ENCODE assay signal across 18 cellular contexts in genomic region chr1:209766051-209766450, GRCh38. TPM values are rescaled to one million over a fixed set of nuclear protein-coding genes. Genes with fewer than 3 reads are reported as not detected.
A peak's percentile ranks its signal among the peaks of the same experiment; 100 is the strongest.
DNase-seq lines count a peak whose midpoint lies in the region; ATAC-seq, FAIRE-seq and TF ChIP-seq lines count a peak whose summit lies in the region.
"Had no signal": no experiment of that assay in that cellular context is flagged by ENCODE, and none has a peak within 500 bp of the region (broad histone marks: within the 10 kb centered on the region; RNA-seq: fewer than 3 reads in every experiment).

No MANE protein-coding gene starts in this region.

- peaks cover 74% of the 10 kb centered on the region for H3K36me3 Mint-ChIP-seq in stimulated activated naive CD8-positive, alpha-beta T cell treated with anti-CD3 and anti-CD28 coated beads, Interleukin-15, Interleukin-2, amounts not matched to agents 100 ng/mL and 50 ng/mL, for 24 hours (ENCODE audit: low read depth)

- no peak for TF ChIP-seq POLR2A in K562 (conservative IDR thresholded peaks at IDR 0.05)

- peak overlapping the region; percentile 92 for H3K27ac Mint-ChIP-seq in stimulated activated naive CD8-positive, alpha-beta T cell treated with anti-CD3 and anti-CD28 coated beads, Interleukin-15, Interleukin-2, amounts not matched to agents 100 ng/mL and 50 ng/mL, for 24 hours

- no peaks in the 10 kb centered on the region; a peak in 2 of 5 replicates for H3K4me1 ChIP-seq in K562 (replicated peaks in 1 of 2; ENCODE audit: control insufficient read depth in 2 of 2, insufficient read depth in 2 of 2, low read length in 2 of 2)
- H3K4me1 ChIP-seq: BE2C had no signal

- no peaks in the 10 kb centered on the region for H4K20me1 ChIP-seq in K562 (replicated peaks; ENCODE audit: control insufficient read depth, insufficient read depth, low read length)

- H3K4me1 Mint-ChIP-seq in stimulated activated naive CD8-positive, alpha-beta T cell treated with anti-CD3 and anti-CD28 coated beads, Interleukin-15, Interleukin-2, amounts not matched to agents 100 ng/mL and 50 ng/mL, for 24 hours (ENCODE audit: low read depth): peaks cover 33% of the 10 kb centered on the region

- H3K27me3 ChIP-seq in K562 (ENCODE audit: control insufficient read depth in 2 of 2, insufficient read depth in 2 of 2, low read length in 2 of 2): peaks cover 8 to 21% of the 10 kb centered on the region in 2 experiments; a peak in 4 of 5 replicates
- H3K27me3 ChIP-seq: BE2C, heart left ventricle, pancreas, vagina had no signal

- TF ChIP-seq RAD21 in K562 (CRISPR knock-in tag; conservative IDR thresholded peaks at IDR 0.05 in 1 of 2, IDR thresholded peaks at IDR 0.05 in 1 of 2): no peak

- no peak overlapping the region for H3K9ac ChIP-seq in K562 (ENCODE audit: insufficient read depth in 1 of 2, low read depth in 2 of 2, low read length in 2 of 2)

- no peak overlapping the region for H3K27ac ChIP-seq in K562 (ENCODE audit: extremely low read depth, low read depth, low read length)
- H3K27ac ChIP-seq: pancreas, vagina had no signal

- no peak overlapping the region for H3K4me2 ChIP-seq in K562 (ENCODE audit: insufficient read depth, low read length)

- TF ChIP-seq EP300 in K562 (IDR thresholded peaks at IDR 0.05; ENCODE audit: low read length): no peak

- H3K27me3 Mint-ChIP-seq in stimulated activated naive CD8-positive, alpha-beta T cell treated with anti-CD3 and anti-CD28 coated beads, Interleukin-15, Interleukin-2, amounts not matched to agents 100 ng/mL and 50 ng/mL, for 24 hours: no peaks in the 10 kb centered on the region
- H3K27me3 Mint-ChIP-seq: stimulated activated naive CD8-positive, alpha-beta T cell treated with anti-CD3 and anti-CD28 coated beads, Interleukin-15, amount 100 ng/mL, for 72 hours had no signal

- no peak overlapping the region for H3K4me3 ChIP-seq in K562
- H3K4me3 ChIP-seq: heart left ventricle, pancreas, skin epidermis, vagina had no signal

- in situ Hi-C loops in K562 (cut with MboI): no loop called here

- DNase-seq in stimulated activated naive CD8-positive, alpha-beta T cell treated with anti-CD3 and anti-CD28 coated beads, Interleukin-15, Interleukin-2, amounts not matched to agents 100 U/mL and 50 U/mL, for 24 hours: no peak
- peak; percentile 62 to 69 for DNase-seq in NOMO-1 (lab: John Stamatoyannopoulos, UW; ENCODE audit: unreplicated experiment in 2 of 2)
- no peak for DNase-seq in K562 (ENCODE audit: extremely low read depth in 1 of 4, low spot score in 3 of 4)
- DNase-seq in kidney tubule cell (ENCODE audit: low spot score): no peak
- DNase-seq in stimulated activated CD4-positive, alpha-beta T cell treated with anti-CD3 and anti-CD28 coated beads, Interleukin-4, amount 100 ng/mL, for 1 hour: no peak
- DNase-seq in NCI-H2171 (lab: John Stamatoyannopoulos, UW): no peak
- DNase-seq: BE2C; heart left ventricle; IMR-90; kidney; NCI-H1436; NCI-H2227 treated with DMSO at 0.1 percent for 48 hours; pancreas; stimulated activated naive CD8-positive, alpha-beta T cell treated with anti-CD3 and anti-CD28 coated beads, Interleukin-15, amount 100 ng/mL, for 72 hours had no signal

- no TSS peak for BruUV-seq in K562 (replicated peaks; lab: Mats Ljungman, UMichigan)

- CTCF ChIA-PET in K562 (lab: Yijun Ruan, JAX; ENCODE audit: low intra/inter-chr PET ratio): no interaction called here

- no peaks in the 10 kb centered on the region for H3K9me1 ChIP-seq in K562 (ENCODE audit: control insufficient read depth, insufficient read depth, low read length)

- intact Hi-C loops in K562 (cut with micrococcal nuclease): no loop called here

- H3K4me3 Mint-ChIP-seq in stimulated activated naive CD8-positive, alpha-beta T cell treated with anti-CD3 and anti-CD28 coated beads, Interleukin-15, Interleukin-2, amounts not matched to agents 100 ng/mL and 50 ng/mL, for 24 hours: peak overlapping the region; percentile 72

- no peak for FAIRE-seq in K562 (lab: Jason Lieb, UNC)
- FAIRE-seq: kidney, pancreas had no signal

- no peak for TF ChIP-seq CTCF in K562 (IDR thresholded peaks at IDR 0.05 in 2 of 3, conservative IDR thresholded peaks at IDR 0.05 in 1 of 3; ENCODE audit: insufficient read depth in 2 of 3, low read depth in 1 of 3, low read length in 3 of 3)

- no peaks in the 10 kb centered on the region for H3K36me3 ChIP-seq in K562 (ENCODE audit: control insufficient read depth, insufficient read depth, low read length)
- H3K36me3 ChIP-seq: BE2C, pancreas, vagina had no signal

- WGBS in K562 (ENCODE audit: insufficient coverage, low coverage, missing lambda C conversion rate): 0% methylated on average over 2 of the region's 2 CpGs

- H3K79me2 ChIP-seq in K562 (ENCODE audit: control insufficient read depth, insufficient read depth, low read length): no peaks in the 10 kb centered on the region

- H3K9me3 ChIP-seq in K562 (replicated peaks; ENCODE audit: control insufficient read depth, insufficient read depth, low read depth, low read length): no peaks in the 10 kb centered on the region
- H3K9me3 ChIP-seq: BE2C, heart left ventricle, pancreas, vagina had no signal

- H2AFZ ChIP-seq in K562 (ENCODE audit: low read depth, low read length): no peak overlapping the region

- POLR2A ChIA-PET in K562 (lab: Yijun Ruan, JAX): interaction anchor here (1.9 kb wide), 1 partner anchor 9 kb away, joined by 5 read pairs; no protein-coding TSS in a partner anchor

- H3K9me3 Mint-ChIP-seq in stimulated activated naive CD8-positive, alpha-beta T cell treated with anti-CD3 and anti-CD28 coated beads, Interleukin-15, Interleukin-2, amounts not matched to agents 100 ng/mL and 50 ng/mL, for 24 hours: no peaks in the 10 kb centered on the region
- H3K9me3 Mint-ChIP-seq: stimulated activated naive CD8-positive, alpha-beta T cell treated with anti-CD3 and anti-CD28 coated beads, Interleukin-15, amount 100 ng/mL, for 72 hours had no signal

- no peak for ATAC-seq in stimulated activated naive CD8-positive, alpha-beta T cell treated with anti-CD3 and anti-CD28 coated beads, Interleukin-15, Interleukin-2, amounts not matched to agents 100 U/mL and 50 U/mL, for 24 hours
- ATAC-seq in K562: no peak
- ATAC-seq in HG02759 (IDR thresholded peaks at IDR 0.05; ENCODE audit: unreplicated experiment): no peak
- ATAC-seq: heart left ventricle; pancreas; stimulated activated naive CD8-positive, alpha-beta T cell treated with anti-CD3 and anti-CD28 coated beads, Interleukin-15, amount 100 ng/mL, for 72 hours had no signal

RNA-seq across cellular contexts. Expression of gene TRAF3IP3, which starts 10.2 kb away (rescaled TPM):
- not detected in 2 replicates for total RNA-seq in K562 (2011; cell fraction: chromatin; rRNA removed; ENCODE audit: low replicate concordance)
- not detected in 2 replicates for total RNA-seq in K562 (2011; cell fraction: nucleolus; rRNA removed)
- 0.15 TPM in 1 of 2 replicates, not detected in the other for total RNA-seq in K562 (2011; cell fraction: nucleoplasm; rRNA removed)
- total RNA-seq in K562 (2014; rRNA removed) (1.1 TPM in 1 of 2 replicates, not detected in the other), K562 (2014; rRNA removed; fragmentation: Illumina TruSeq; extraction: Trizol) (0.15 and 0.26 TPM in 2 replicates), K562 (2015; rRNA removed; fragmentation: Illumina TruSeq; extraction: Trizol) (0.34 and 0.36 TPM in 2 replicates), K562 (2021) (0.56 and 0.80 TPM in 2 replicates)
- polyA plus RNA-seq in K562 (2011; rRNA removed) (0.06 and 0.12 TPM in 2 replicates), K562 (2014; fragmentation: Illumina TruSeq; extraction: Trizol) (0.31 TPM in 1 of 2 replicates, not detected in the other), K562 (2014; fragmentation: Nextera tagmentation; extraction: Ambion mirVana) (under 1 TPM; 0.21 to 0.45 TPM), K562 (2014; rRNA removed) (0.29 and 0.57 TPM in 2 replicates)
- not detected in 2 replicates for polyA plus RNA-seq in K562 (2011; cell fraction: cytosol; rRNA removed)
- polyA plus RNA-seq in K562 (2011; cell fraction: nucleus; rRNA removed): not detected in 2 replicates
- 0.56 and 1.1 TPM in 2 replicates for polyA plus RNA-seq in K562 (2012)
- polyA minus RNA-seq in K562 (2011; rRNA and poly(A)+ RNA removed): not detected in 2 replicates
- not detected in 2 replicates for polyA minus RNA-seq in K562 (2011; cell fraction: cytosol; rRNA and poly(A)+ RNA removed)
- not detected in 2 replicates for polyA minus RNA-seq in K562 (2011; cell fraction: nucleus; rRNA and poly(A)+ RNA removed)

RNA-seq across cellular contexts. Expression of gene C1orf74, which starts 18.3 kb away (rescaled TPM):
- 5.3 and 6.8 TPM in 2 replicates for total RNA-seq in K562 (2011; cell fraction: chromatin; rRNA removed; ENCODE audit: low replicate concordance)
- 5.9 and 6.8 TPM in 2 replicates for total RNA-seq in K562 (2011; cell fraction: nucleolus; rRNA removed)
- 7.3 and 8.0 TPM in 2 replicates for total RNA-seq in K562 (2011; cell fraction: nucleoplasm; rRNA removed)
- total RNA-seq in K562 (2014; rRNA removed) (4.0 and 4.3 TPM in 2 replicates), K562 (2014; rRNA removed; fragmentation: Illumina TruSeq; extraction: Trizol) (5.7 and 6.5 TPM in 2 replicates), K562 (2015; rRNA removed; fragmentation: Illumina TruSeq; extraction: Trizol) (5.7 and 6.5 TPM in 2 replicates), K562 (2021) (4.7 and 4.9 TPM in 2 replicates)
- polyA plus RNA-seq in K562 (2011; rRNA removed) (5.8 and 7.4 TPM in 2 replicates), K562 (2014; fragmentation: Illumina TruSeq; extraction: Trizol) (5.3 and 5.7 TPM in 2 replicates), K562 (2014; fragmentation: Nextera tagmentation; extraction: Ambion mirVana) (1 to 10 TPM; 5.7 to 7.6 TPM), K562 (2014; rRNA removed) (4.0 and 4.9 TPM in 2 replicates)
- polyA plus RNA-seq in K562 (2011; cell fraction: cytosol; rRNA removed): 4.4 and 4.9 TPM in 2 replicates
- 3.7 and 4.5 TPM in 2 replicates for polyA plus RNA-seq in K562 (2011; cell fraction: nucleus; rRNA removed)
- polyA plus RNA-seq in K562 (2012): 3.2 and 3.4 TPM in 2 replicates
- 10.9 and 11.2 TPM in 2 replicates for polyA minus RNA-seq in K562 (2011; rRNA and poly(A)+ RNA removed)
- 2.0 and 4.0 TPM in 2 replicates for polyA minus RNA-seq in K562 (2011; cell fraction: cytosol; rRNA and poly(A)+ RNA removed)
- polyA minus RNA-seq in K562 (2011; cell fraction: nucleus; rRNA and poly(A)+ RNA removed): 8.6 and 17.5 TPM in 2 replicates

RNA-seq across cellular contexts. Expression of gene IRF6, which starts 39.9 kb away (rescaled TPM):
- 0.63 and 1.3 TPM in 2 replicates for total RNA-seq in K562 (2011; cell fraction: chromatin; rRNA removed; ENCODE audit: low replicate concordance)
- total RNA-seq in K562 (2011; cell fraction: nucleolus; rRNA removed): 0.33 and 0.53 TPM in 2 replicates
- 0.53 and 0.88 TPM in 2 replicates for total RNA-seq in K562 (2011; cell fraction: nucleoplasm; rRNA removed)
- total RNA-seq in K562 (2014; rRNA removed): 0.32 and 0.37 TPM in 2 replicates
- 0.22 and 0.25 TPM in 2 replicates for total RNA-seq in K562 (2014; rRNA removed; fragmentation: Illumina TruSeq; extraction: Trizol)
- 0.08 and 0.11 TPM in 2 replicates for total RNA-seq in K562 (2015; rRNA removed; fragmentation: Illumina TruSeq; extraction: Trizol)
- 0.20 and 0.29 TPM in 2 replicates for total RNA-seq in K562 (2021)
- polyA plus RNA-seq in K562 (2011; rRNA removed): 0.64 and 0.65 TPM in 2 replicates
- 0.50 and 0.51 TPM in 2 replicates for polyA plus RNA-seq in K562 (2011; cell fraction: cytosol; rRNA removed)
- polyA plus RNA-seq in K562 (2011; cell fraction: nucleus; rRNA removed): 0.35 and 0.57 TPM in 2 replicates
- polyA plus RNA-seq in K562 (2012): 0.21 and 0.80 TPM in 2 replicates
- 0.10 and 0.15 TPM in 2 replicates for polyA plus RNA-seq in K562 (2014; fragmentation: Illumina TruSeq; extraction: Trizol)
- polyA plus RNA-seq in K562 (2014; fragmentation: Nextera tagmentation; extraction: Ambion mirVana): under 1 TPM; 0.04 to 0.17 TPM
- 0.03 and 0.11 TPM in 2 replicates for polyA plus RNA-seq in K562 (2014; rRNA removed)
- 0.57 and 0.84 TPM in 2 replicates for polyA minus RNA-seq in K562 (2011; rRNA and poly(A)+ RNA removed)
- 0.36 and 0.76 TPM in 2 replicates for polyA minus RNA-seq in K562 (2011; cell fraction: cytosol; rRNA and poly(A)+ RNA removed)
- 0.13 and 0.56 TPM in 2 replicates for polyA minus RNA-seq in K562 (2011; cell fraction: nucleus; rRNA and poly(A)+ RNA removed)

Comparison
In these comparisons a context has a peak if more than half of its experiments do, and no peak if none do; other contexts are left out.
1. DNase-seq: peak in NOMO-1 (2 of 2); none in stimulated activated naive CD8-positive, alpha-beta T cell treated with anti-CD3 and anti-CD28 coated beads, Interleukin-15, Interleukin-2, amounts not matched to agents 100 U/mL and 50 U/mL, for 24 hours (single experiment), K562 (0 of 4), kidney tubule cell (single experiment), stimulated activated CD4-positive, alpha-beta T cell treated with anti-CD3 and anti-CD28 coated beads, Interleukin-4, amount 100 ng/mL, for 1 hour (single experiment) and NCI-H2171 (single experiment).